ENCODE assay signal across 8 cellular contexts in the genomic region with DNA sequence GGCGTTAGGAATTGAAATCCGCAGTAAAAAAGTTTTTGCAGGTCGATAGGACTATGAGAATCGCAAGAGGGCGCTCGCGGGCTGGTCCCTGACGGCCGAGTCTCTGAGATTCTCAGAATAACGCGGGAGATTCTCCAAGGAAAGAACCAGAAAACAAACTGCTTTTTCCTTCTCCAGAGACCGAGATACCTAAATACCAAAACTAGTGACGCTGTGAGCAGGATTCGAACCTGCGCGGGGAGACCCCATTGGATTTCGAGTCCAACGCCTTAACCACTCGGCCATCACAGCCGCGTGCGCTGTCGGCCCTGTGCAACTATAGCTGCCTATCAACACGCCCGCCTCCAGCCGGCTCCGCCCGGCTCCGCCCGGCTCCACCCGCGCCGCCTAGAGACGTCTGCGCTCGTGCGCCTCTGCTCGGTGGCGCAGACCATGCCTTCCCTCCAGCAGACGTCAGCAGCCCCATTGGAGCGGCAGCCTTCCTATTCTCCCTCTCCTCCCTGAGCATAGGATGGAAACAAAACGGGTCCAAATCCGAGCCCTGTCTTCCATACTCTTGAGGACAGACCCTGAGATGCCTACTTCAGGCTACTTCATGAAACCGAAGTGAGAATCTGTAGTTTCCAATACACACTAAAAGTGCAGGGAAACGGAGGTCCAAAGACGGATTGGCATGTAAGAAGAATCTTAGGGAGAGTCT. TPM values are rescaled to one million over a fixed set of nuclear protein-coding genes. Genes with fewer than 3 reads are reported as not detected.
A peak's percentile ranks its signal among the peaks of the same experiment; 100 is the strongest.
DNase-seq lines count a peak whose midpoint lies in the region; ATAC-seq and TF ChIP-seq lines count a peak whose summit lies in the region.

No MANE protein-coding gene starts in this region.

- no peaks in the 10 kb centered on the region for H3K27me3 Mint-ChIP-seq in activated B cell treated with CpG ODN at 0.5 μM for 24 hours
- no peaks in the 10 kb centered on the region for H3K27me3 Mint-ChIP-seq in central memory CD8-positive, alpha-beta T cell

- intact Hi-C loops in activated B cell treated with CpG ODN at 0.5 μM for 24 hours (cut with micrococcal nuclease), result loop anchor here (1.0 kb wide), 10 partner anchors 12 to 161 kb away; a partner anchor contains a TSS

- ATAC-seq in GM18909 (IDR thresholded peaks at IDR 0.05; ENCODE audit: poor library complexity, unreplicated experiment) (peak; percentile 89), HG03159 (IDR thresholded peaks at IDR 0.05; ENCODE audit: unreplicated experiment) (peak; percentile 74), activated B cell treated with CpG ODN at 0.5 μM for 24 hours (ENCODE audit: low read depth) (peak; percentile 94)
- ATAC-seq in central memory CD8-positive, alpha-beta T cell (replicated peaks; ENCODE audit: extremely low read depth, poor library complexity, severe bottlenecking), result peak; percentile 89

- CTCF ChIA-PET in activated B cell treated with CpG ODN at 0.5 μM for 24 hours (lab: Charles Lee), result interaction anchor here (0.7 to 2.8 kb wide), 14 partner anchors 12 to 238 kb away, joined by 3 to 19 read pairs (median 4); a partner anchor contains a TSS

- peak; percentile 93 for TF ChIP-seq CTCF in activated B cell treated with CpG ODN at 0.5 μM for 24 hours (IDR thresholded peaks at IDR 0.05)

- H3K27ac Mint-ChIP-seq in activated B cell treated with CpG ODN at 0.5 μM for 24 hours, result no peak overlapping the region
- H3K27ac Mint-ChIP-seq in central memory CD8-positive, alpha-beta T cell (ENCODE audit: low read depth), result no peak overlapping the region

- H3K9me3 Mint-ChIP-seq in activated B cell treated with CpG ODN at 0.5 μM for 24 hours, result no peaks in the 10 kb centered on the region
- no peaks in the 10 kb centered on the region for H3K9me3 Mint-ChIP-seq in central memory CD8-positive, alpha-beta T cell

- DNase-seq in AG08396 (ENCODE audit: low spot score) (peak; percentile 91), NCI-H2227 treated with DMSO at 0.1 percent for 48 hours (lab: John Stamatoyannopoulos, UW) (peak; percentile 91), activated B cell treated with CpG ODN at 0.5 μM for 24 hours (peak; percentile 94), islet precursor cell (peak; percentile 99)
- peak; percentile 98 for DNase-seq in central memory CD8-positive, alpha-beta T cell (ENCODE audit: low spot score in 2 of 2)
- peak; percentile 97 for DNase-seq in stimulated activated CD4-positive, alpha-beta T cell treated with anti-CD3 and anti-CD28 coated beads, Interleukin-12 subunit alpha, Interleukin-12 subunit beta, amount 100 ng/mL, for 4 hours

- POLR2A ChIA-PET in activated B cell treated with CpG ODN at 0.5 μM for 24 hours (lab: Charles Lee), result interaction anchor here (0.5 to 6.3 kb wide), 24 partner anchors 9 to 655 kb away, joined by 3 to 139 read pairs (median 7); a partner anchor contains a TSS

- H3K4me3 Mint-ChIP-seq in activated B cell treated with CpG ODN at 0.5 μM for 24 hours, result no peak overlapping the region
- H3K4me3 Mint-ChIP-seq in central memory CD8-positive, alpha-beta T cell, result no peak overlapping the region

- H3K36me3 Mint-ChIP-seq in activated B cell treated with CpG ODN at 0.5 μM for 24 hours (ENCODE audit: low read depth), result peaks cover 28% of the 10 kb centered on the region
- peaks cover 31% of the 10 kb centered on the region for H3K36me3 Mint-ChIP-seq in central memory CD8-positive, alpha-beta T cell (ENCODE audit: insufficient read depth)

- no peaks in the 10 kb centered on the region for H3K4me1 Mint-ChIP-seq in activated B cell treated with CpG ODN at 0.5 μM for 24 hours
- no peaks in the 10 kb centered on the region for H3K4me1 Mint-ChIP-seq in central memory CD8-positive, alpha-beta T cell

RNA-seq across cellular contexts. Expression of a gene that starts 13.4 kb away (rescaled TPM):
- total RNA-seq in activated B cell treated with CpG ODN at 0.5 μM for 24 hours, result 40.7 and 45.0 TPM in 2 replicates

RNA-seq across cellular contexts. Expression of a gene that starts 14.9 kb away (rescaled TPM):
- 0.12 and 0.49 TPM in 2 replicates for total RNA-seq in activated B cell treated with CpG ODN at 0.5 μM for 24 hours

RNA-seq across cellular contexts. Expression of a gene that starts 20.5 kb away (rescaled TPM):
- not detected in 2 replicates for total RNA-seq in activated B cell treated with CpG ODN at 0.5 μM for 24 hours

RNA-seq across cellular contexts. Expression of a gene that starts 23.9 kb away (rescaled TPM):
- total RNA-seq in activated B cell treated with CpG ODN at 0.5 μM for 24 hours, result 82.0 and 97.7 TPM in 2 replicates

RNA-seq across cellular contexts. Expression of a gene that starts 37.4 kb away (rescaled TPM):
- 17.3 and 20.9 TPM in 2 replicates for total RNA-seq in activated B cell treated with CpG ODN at 0.5 μM for 24 hours

Comparison
In these comparisons a context has a peak if more than half of its experiments do, and no peak if none do; other contexts are left out.
1. Peak in every context shown above with its lines: DNase-seq and ATAC-seq.